Comparison of ENCODE assay signal across 8 cellular contexts in the genomic region with DNA sequence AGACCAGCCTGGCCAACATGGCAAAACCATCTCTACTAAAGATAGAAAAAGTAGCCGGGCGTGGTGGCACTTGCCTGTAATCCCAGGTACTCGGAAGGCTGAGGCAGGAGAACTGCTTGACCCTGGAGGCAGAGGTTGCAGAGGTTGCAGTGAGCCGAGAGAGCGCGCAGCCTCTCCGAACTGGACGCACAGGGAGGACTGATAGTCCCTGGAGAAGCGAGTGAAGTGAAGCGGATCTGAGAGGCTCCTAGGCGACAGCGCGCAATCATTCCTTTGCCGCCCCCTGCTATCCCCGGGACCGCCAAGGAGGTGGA.
DNase-seq lines count a peak whose midpoint lies in the region; FAIRE-seq and TF ChIP-seq lines count a peak whose summit lies in the region.

No MANE protein-coding gene starts in this region.

- no peak for FAIRE-seq in RCC 7860 (lab: Jason Lieb, UNC)

- peaks cover 11% of the 10 kb centered on the region for H3K4me1 ChIP-seq in muscle layer of colon (ENCODE audit: insufficient read depth, low read length)

- H3K27ac ChIP-seq in HL-60 (replicated peaks) (peak overlapping the region; percentile 99), muscle layer of colon (ENCODE audit: low read depth, low read length) (peak overlapping the region; percentile 88)

- TF ChIP-seq CTCF in AG09309 (IDR thresholded peaks at IDR 0.05; ENCODE audit: control insufficient read depth, insufficient read depth, low read depth, low read length, missing control alignments) (no peak), HL-60 (IDR thresholded peaks at IDR 0.05; ENCODE audit: insufficient read depth, low read length) (no peak), choroid plexus epithelial cell (conservative IDR thresholded peaks at IDR 0.05; ENCODE audit: low read depth, low read length) (no peak)

- peaks cover 30% of the 10 kb centered on the region for H3K36me3 ChIP-seq in muscle layer of colon (ENCODE audit: insufficient read depth, low read length)

- H3K4me3 ChIP-seq in AG09309 (ENCODE audit: control insufficient read depth, low read depth, low read length) (peak overlapping the region; percentile 56), HL-60 (replicated peaks; ENCODE audit: insufficient read depth, low read length) (peak overlapping the region; percentile 87), choroid plexus epithelial cell (ENCODE audit: low read depth, low read length) (peak overlapping the region; percentile 98), muscle layer of colon (ENCODE audit: low read depth in 1 of 2, low read length in 2 of 2) (peak overlapping the region; percentile 79 to 95)

- H3K9me3 ChIP-seq in muscle layer of colon (ENCODE audit: low read length): no peaks in the 10 kb centered on the region

- DNase-seq in AG09309 (ENCODE audit: low read depth) (no peak), HL-60 (ENCODE audit: low read depth in 1 of 2, low spot score in 1 of 2) (no peak), choroid plexus epithelial cell (ENCODE audit: low read depth) (no peak), DMS53 (lab: John Stamatoyannopoulos, UW) (no peak), NCI-H2081 (lab: John Stamatoyannopoulos, UW) (no peak), RCC 7860 (ENCODE audit: low spot score) (no peak)
- no peak for DNase-seq in stimulated activated CD4-positive, alpha-beta T cell treated with anti-CD3 and anti-CD28 coated beads, Interleukin-15, amount 100 ng/mL, for 24 hours

- H3K27me3 ChIP-seq in HL-60 (ENCODE audit: insufficient read depth, poor library complexity, severe bottlenecking) (no peaks in the 10 kb centered on the region), muscle layer of colon (ENCODE audit: control insufficient read depth in 1 of 2, insufficient read depth in 2 of 2, low read length in 2 of 2) (no peaks in the 10 kb centered on the region)

- H3K9ac ChIP-seq in muscle layer of colon (ENCODE audit: low read length): peak overlapping the region; percentile 69
